ENCODE assay signal across 17 cellular contexts in genomic region chr3:44989636-44990373, GRCh38. TPM values are rescaled to one million over a fixed set of nuclear protein-coding genes. Genes with fewer than 3 reads are reported as not detected.
A peak's percentile ranks its signal among the peaks of the same experiment; 100 is the strongest.
DNase-seq lines count a peak whose midpoint lies in the region; ATAC-seq, FAIRE-seq and TF ChIP-seq lines count a peak whose summit lies in the region.
"Had no signal": no experiment of that assay in that cellular context is flagged by ENCODE, and none has a peak within 500 bp of the region (broad histone marks: within the 10 kb centered on the region; RNA-seq: fewer than 3 reads in every experiment).

No MANE protein-coding gene starts in this region.

- WGBS in mesenchymal stem cell = 100% methylated on average over 1 of the region's 1 CpG
- WGBS in gastroesophageal sphincter (ENCODE audit: low coverage in 1 of 2), 2 donors = 89 to 100% methylated on average over 1 of the region's 1 CpG

- no peak overlapping the region for H3K4me2 ChIP-seq in mesenchymal stem cell (ENCODE audit: low read length, poor library complexity, severe bottlenecking)
- H3K4me2 ChIP-seq: PC-9 had no signal

- no peak overlapping the region for H4K8ac ChIP-seq in mesenchymal stem cell (ENCODE audit: low read length)

- no peak overlapping the region for H3K23ac ChIP-seq in mesenchymal stem cell (ENCODE audit: low read length in 2 of 2)

- H3K4ac ChIP-seq in mesenchymal stem cell (ENCODE audit: low read depth in 1 of 2, low read length in 2 of 2) = no peak overlapping the region

- no peak overlapping the region for H2AFZ ChIP-seq in mesenchymal stem cell (ENCODE audit: low read depth, low read length)
- H2AFZ ChIP-seq: PC-9 had no signal

- TF ChIP-seq EP300 in gastroesophageal sphincter (IDR thresholded peaks at IDR 0.05) = no peak

- H2BK5ac ChIP-seq in mesenchymal stem cell (ENCODE audit: low read depth, low read length, poor library complexity, severe bottlenecking) = no peak overlapping the region

- no peak for ATAC-seq in gastroesophageal sphincter

- H3K14ac ChIP-seq in mesenchymal stem cell (ENCODE audit: low read length in 2 of 2) = no peak overlapping the region

- H2AK5ac ChIP-seq in mesenchymal stem cell (ENCODE audit: low read length, severe bottlenecking) = no peak overlapping the region

- H3K27ac Mint-ChIP-seq in activated CD4-positive, alpha-beta T cell treated with anti-CD3 and anti-CD28 coated beads, Interleukin-2, amount 10 ng/mL, durations not matched to agents 24 days and 14 days = no peak overlapping the region
- no peak overlapping the region for H3K27ac Mint-ChIP-seq in glutamatergic neuron (ENCODE audit: unreplicated experiment)

- H3K9ac ChIP-seq in mesenchymal stem cell (ENCODE audit: low read length) = peak overlapping the region; percentile 27

- H2BK12ac ChIP-seq in mesenchymal stem cell (ENCODE audit: low read length in 2 of 2) = no peak overlapping the region

- H3K9me3 ChIP-seq in mesenchymal stem cell (ENCODE audit: control insufficient read depth, low read length) (no peaks in the 10 kb centered on the region), gastroesophageal sphincter (no peaks in the 10 kb centered on the region)

- H3K4me1 ChIP-seq in mesenchymal stem cell (ENCODE audit: control insufficient read depth, insufficient read depth, low read depth, low read length) (peaks cover 7% of the 10 kb centered on the region), gastroesophageal sphincter (peaks cover 0 to 23% (median 0%) of the 10 kb centered on the region in 3 donors)

- H3K4me3 ChIP-seq in mesenchymal stem cell (ENCODE audit: insufficient read depth in 1 of 2, low read depth in 1 of 2, low read length in 2 of 2) (no peak overlapping the region), gastroesophageal sphincter (no peak overlapping the region)
- H3K4me3 ChIP-seq: PC-9, SK-N-MC had no signal

- H3K36me3 ChIP-seq in mesenchymal stem cell (ENCODE audit: control insufficient read depth in 1 of 2, insufficient read depth in 2 of 2, low read depth in 1 of 2, low read length in 2 of 2) (peaks cover 18 to 36% of the 10 kb centered on the region in 2 experiments), gastroesophageal sphincter (peaks cover 0 to 62% of the 10 kb centered on the region in 2 donors)

- TF ChIP-seq CTCF in gastroesophageal sphincter (IDR thresholded peaks at IDR 0.05) (no peak), glutamatergic neuron (IDR thresholded peaks at IDR 0.05; ENCODE audit: partially characterized antibody, unreplicated experiment) (no peak)

- H3K9me3 Mint-ChIP-seq in activated CD4-positive, alpha-beta T cell treated with anti-CD3 and anti-CD28 coated beads, Interleukin-2, amount 10 ng/mL, durations not matched to agents 24 days and 14 days = no peaks in the 10 kb centered on the region
- peaks cover 2% of the 10 kb centered on the region for H3K9me3 Mint-ChIP-seq in glutamatergic neuron (ENCODE audit: unreplicated experiment)

- no peak overlapping the region for H3K4me3 Mint-ChIP-seq in activated CD4-positive, alpha-beta T cell treated with anti-CD3 and anti-CD28 coated beads, Interleukin-2, amount 10 ng/mL, durations not matched to agents 24 days and 14 days
- H3K4me3 Mint-ChIP-seq in glutamatergic neuron (ENCODE audit: unreplicated experiment) = no peak overlapping the region

- peaks cover 37% of the 10 kb centered on the region for H3K79me1 ChIP-seq in mesenchymal stem cell (replicated peaks; ENCODE audit: low read length, poor library complexity, severe bottlenecking)

- H3K27ac ChIP-seq in mesenchymal stem cell (ENCODE audit: low read length, poor library complexity, severe bottlenecking) = no peak overlapping the region
- no peak overlapping the region for H3K27ac ChIP-seq in gastroesophageal sphincter
- H3K27ac ChIP-seq: C4-2B, PC-9, SK-N-MC had no signal

- no peak overlapping the region for H4K91ac ChIP-seq in mesenchymal stem cell (ENCODE audit: low read length)

- no peaks in the 10 kb centered on the region for H3K27me3 Mint-ChIP-seq in activated CD4-positive, alpha-beta T cell treated with anti-CD3 and anti-CD28 coated beads, Interleukin-2, amount 10 ng/mL, durations not matched to agents 24 days and 14 days
- H3K27me3 Mint-ChIP-seq in glutamatergic neuron (ENCODE audit: unreplicated experiment) = peaks cover 2% of the 10 kb centered on the region

- H3K18ac ChIP-seq in mesenchymal stem cell (ENCODE audit: low read depth in 1 of 2, low read length in 2 of 2) = no peak overlapping the region

- no peaks in the 10 kb centered on the region for H3K27me3 ChIP-seq in mesenchymal stem cell (ENCODE audit: control insufficient read depth in 1 of 2, insufficient read depth in 1 of 2, low read length in 2 of 2)
- H3K27me3 ChIP-seq in gastroesophageal sphincter = no peaks in the 10 kb centered on the region

- no peak overlapping the region for H2BK120ac ChIP-seq in mesenchymal stem cell (ENCODE audit: low read depth, low read length)

- no peak overlapping the region for H2BK15ac ChIP-seq in mesenchymal stem cell (ENCODE audit: low read depth, poor library complexity, severe bottlenecking)

- intact Hi-C loops in activated CD4-positive, alpha-beta T cell treated with anti-CD3 and anti-CD28 coated beads, Interleukin-2, amount 10 ng/mL, durations not matched to agents 24 days and 14 days (cut with micrococcal nuclease) = no loop called here

- H3K36me3 Mint-ChIP-seq in activated CD4-positive, alpha-beta T cell treated with anti-CD3 and anti-CD28 coated beads, Interleukin-2, amount 10 ng/mL, durations not matched to agents 24 days and 14 days (ENCODE audit: low read depth) = peaks cover 60% of the 10 kb centered on the region
- H3K36me3 Mint-ChIP-seq in glutamatergic neuron (ENCODE audit: unreplicated experiment) = peaks cover 6% of the 10 kb centered on the region

- peak; percentile 80 to 88 for DNase-seq in AML-193 (lab: John Stamatoyannopoulos, UW)
- DNase-seq in GM12891 (ENCODE audit: insufficient read length, low spot score) = no peak
- peak; percentile 84 for DNase-seq in cerebellum (ENCODE audit: low spot score)
- DNase-seq in mesenchymal stem cell = no peak
- DNase-seq in erythroblast (lab: John Stamatoyannopoulos, UW) = no peak
- no peak for DNase-seq in activated CD4-positive, alpha-beta T cell treated with anti-CD3 and anti-CD28 coated beads, Interleukin-2, amount 10 ng/mL, durations not matched to agents 24 days and 14 days
- DNase-seq in glutamatergic neuron = no peak
- DNase-seq: HCEC 1CT, NCI-H1105, NCI-H187 treated with DMSO at 0.1 percent for 48 hours, NCI-H2171, NCI-H446 treated with DMSO at 0.1 percent for 48 hours, NCI-H748 treated with DMSO at 0.1 percent for 48 hours, PC-9 had no signal

- FAIRE-seq in GM12891 (lab: Jason Lieb, UNC) = peak; percentile 47

- no peak for TF ChIP-seq POLR2A in GM12891 (IDR thresholded peaks at IDR 0.05; ENCODE audit: low read depth, low read length)
- no peak for TF ChIP-seq POLR2A in erythroblast (IDR thresholded peaks at IDR 0.05; ENCODE audit: low read length)
- TF ChIP-seq POLR2A in gastroesophageal sphincter (IDR thresholded peaks at IDR 0.05) = no peak

- peaks cover 39% of the 10 kb centered on the region for H3K4me1 Mint-ChIP-seq in activated CD4-positive, alpha-beta T cell treated with anti-CD3 and anti-CD28 coated beads, Interleukin-2, amount 10 ng/mL, durations not matched to agents 24 days and 14 days
- H3K4me1 Mint-ChIP-seq in glutamatergic neuron (ENCODE audit: low read depth, unreplicated experiment) = peaks cover 17% of the 10 kb centered on the region

TF ChIP-seq in GM12891, 5 proteins besides CTCF, POLR2A, EP300 and RAD21:
- TF ChIP-seq TAF1 (IDR thresholded peaks at IDR 0.05; ENCODE audit: low read depth, low read length) (no peak), POU2F2 (IDR thresholded peaks at IDR 0.05; ENCODE audit: low read depth, low read length) (no peak), PAX5 (IDR thresholded peaks at IDR 0.05; ENCODE audit: insufficient read depth, low read length, severe bottlenecking) (no peak), SPI1 (IDR thresholded peaks at IDR 0.05; ENCODE audit: low read depth, low read length) (no peak), POLR2AphosphoS5 (IDR thresholded peaks at IDR 0.05; ENCODE audit: low read depth, low read length) (no peak)

RNA-seq across cellular contexts. Expression of gene EXOSC7, which starts 13.8 kb away (rescaled TPM):
- polyA plus RNA-seq in GM12891 (2012; ENCODE audit: low read depth, missing spikeins) = 51.5 TPM
- 25.5 TPM for total RNA-seq in cerebellum
- polyA plus RNA-seq in mesenchymal stem cell (2013, experiment 1 of 2) = 26.9 TPM
- 28.5 TPM for polyA plus RNA-seq in mesenchymal stem cell (2013, experiment 2 of 2)
- total RNA-seq in gastroesophageal sphincter = 10 to 100 TPM; 40.6 to 52.8 (median 46.0) TPM
- 95.5 and 97.9 TPM in 2 replicates for total RNA-seq in activated CD4-positive, alpha-beta T cell treated with anti-CD3 and anti-CD28 coated beads, Interleukin-2, amount 10 ng/mL, durations not matched to agents 24 days and 14 days
- total RNA-seq in glutamatergic neuron (ENCODE audit: unreplicated experiment) = 30.9 TPM

RNA-seq across cellular contexts. Expression of gene ZDHHC3, which starts 13.8 kb away (rescaled TPM):
- polyA plus RNA-seq in GM12891 (2012; ENCODE audit: low read depth, missing spikeins) = 18.5 TPM
- total RNA-seq in cerebellum (45.0 TPM), gastroesophageal sphincter (10 to 100 TPM; 66.6 to 91.2 (median 78.5) TPM), glutamatergic neuron (ENCODE audit: unreplicated experiment) (52.4 TPM)
- 38.5 TPM for polyA plus RNA-seq in mesenchymal stem cell (2013, experiment 1 of 2)
- polyA plus RNA-seq in mesenchymal stem cell (2013, experiment 2 of 2) = 39.8 TPM
- 42.0 and 46.2 TPM in 2 replicates for total RNA-seq in activated CD4-positive, alpha-beta T cell treated with anti-CD3 and anti-CD28 coated beads, Interleukin-2, amount 10 ng/mL, durations not matched to agents 24 days and 14 days

RNA-seq across cellular contexts. Expression of gene CLEC3B, which starts 36.3 kb away (rescaled TPM):
- not detected for polyA plus RNA-seq in GM12891 (2012; ENCODE audit: low read depth, missing spikeins)
- total RNA-seq in cerebellum (17.1 TPM), gastroesophageal sphincter (100 to 1,000 TPM in 1 of 4 donors, 10 to 100 TPM in 3; 20.4 to 127 (median 77.6) TPM), glutamatergic neuron (ENCODE audit: unreplicated experiment) (not detected)
- polyA plus RNA-seq in mesenchymal stem cell (2013, experiment 1 of 2) = 0.51 TPM
- polyA plus RNA-seq in mesenchymal stem cell (2013, experiment 2 of 2) = 0.70 TPM
- not detected in 2 replicates for total RNA-seq in activated CD4-positive, alpha-beta T cell treated with anti-CD3 and anti-CD28 coated beads, Interleukin-2, amount 10 ng/mL, durations not matched to agents 24 days and 14 days
- total RNA-seq: PC-9 had no signal

Comparison
In these comparisons a context has a peak if more than half of its experiments do, and no peak if none do; other contexts are left out.
1. DNase-seq: peak in AML-193 (2 of 2) and cerebellum (single experiment); none in GM12891 (single experiment), mesenchymal stem cell (single experiment), erythroblast (0 of 2), activated CD4-positive, alpha-beta T cell treated with anti-CD3 and anti-CD28 coated beads, Interleukin-2, amount 10 ng/mL, durations not matched to agents 24 days and 14 days (single experiment) and glutamatergic neuron (single experiment).
2. RNA of gene CLEC3B, which starts 36.3 kb away (total RNA-seq): 20.4 to 127 TPM in gastroesophageal sphincter and 17.1 TPM in cerebellum (single experiment); not detected in activated CD4-positive, alpha-beta T cell treated with anti-CD3 and anti-CD28 coated beads, Interleukin-2, amount 10 ng/mL, durations not matched to agents 24 days and 14 days and not detected in glutamatergic neuron (single experiment); every median in the first group is over 10 times any median in the second.